ENCODE assay signal across 18 cellular contexts in genomic region chr10:71287456-71287855, GRCh38. TPM values are rescaled to one million over a fixed set of nuclear protein-coding genes. Genes with fewer than 3 reads are reported as not detected.
DNase-seq lines count a peak whose midpoint lies in the region; ATAC-seq, FAIRE-seq and TF ChIP-seq lines count a peak whose summit lies in the region.
"Had no signal": no experiment of that assay in that cellular context is flagged by ENCODE, and none has a peak within 500 bp of the region (broad histone marks: within the 10 kb centered on the region; RNA-seq: fewer than 3 reads in every experiment).

No MANE protein-coding gene starts in this region.

- TF ChIP-seq CTCF in right atrium auricular region (IDR thresholded peaks at IDR 0.05) (no peak), lower lobe of right lung (IDR thresholded peaks at IDR 0.05) (no peak), osteoblast (IDR thresholded peaks at IDR 0.05; ENCODE audit: extremely low read depth, low read depth, low read length) (no peak), HepG2 (CRISPR knock-in tag; IDR thresholded peaks at IDR 0.05) (no peak)

- no peaks in the 10 kb centered on the region for H3K9me3 ChIP-seq in right cardiac atrium (ENCODE audit: control insufficient read depth, low read length)
- H3K9me3 ChIP-seq in right atrium auricular region, result no peaks in the 10 kb centered on the region
- H3K9me3 ChIP-seq in lower lobe of right lung, result no peaks in the 10 kb centered on the region
- H3K9me3 ChIP-seq in osteoblast (ENCODE audit: low read depth, low read length), result no peaks in the 10 kb centered on the region
- H3K9me3 ChIP-seq in HepG2 (ENCODE audit: low read length), result no peaks in the 10 kb centered on the region
- H3K9me3 ChIP-seq: Caco-2, HAP-1 had no signal

- TF ChIP-seq RAD21 in HepG2 (CRISPR knock-in tag; IDR thresholded peaks at IDR 0.05), result no peak

- H3K4me3 ChIP-seq in right cardiac atrium (ENCODE audit: low read length) (no peak overlapping the region), right atrium auricular region (no peak overlapping the region), lower lobe of right lung (no peak overlapping the region), osteoblast (ENCODE audit: insufficient read depth, low read length) (no peak overlapping the region), HepG2 (replicated peaks in 1 of 3; ENCODE audit: insufficient read depth in 1 of 3, low read depth in 2 of 3, low read length in 3 of 3) (no peak overlapping the region)
- H3K4me3 ChIP-seq: HAP-1 had no signal

- TF ChIP-seq EP300 in HepG2 (IDR thresholded peaks at IDR 0.05; ENCODE audit: low read depth in 2 of 2, low read length in 2 of 2) (no peak), HepG2 (CRISPR knock-in tag; IDR thresholded peaks at IDR 0.05; ENCODE audit: borderline replicate concordance) (no peak)

- H3K27me3 ChIP-seq in right cardiac atrium (ENCODE audit: control insufficient read depth, insufficient read depth), result no peaks in the 10 kb centered on the region
- H3K27me3 ChIP-seq in right atrium auricular region, result no peaks in the 10 kb centered on the region
- H3K27me3 ChIP-seq in lower lobe of right lung (ENCODE audit: low read depth), result no peaks in the 10 kb centered on the region
- H3K27me3 ChIP-seq in osteoblast (ENCODE audit: insufficient read depth, low read length), result no peaks in the 10 kb centered on the region
- H3K27me3 ChIP-seq in HepG2 (ENCODE audit: control insufficient read depth in 1 of 2, insufficient read depth in 2 of 2, low read length in 2 of 2), result peaks cover 0 to 9% of the 10 kb centered on the region in 2 experiments; a peak in 3 of 5 replicates

- TF ChIP-seq POLR2A in HepG2 (IDR thresholded peaks at IDR 0.05; ENCODE audit: insufficient read depth in 1 of 2, low read depth in 2 of 2, low read length in 2 of 2), result no peak

- no TSS peak for BruUV-seq in HepG2 (replicated peaks; lab: Mats Ljungman, UMichigan)

- no peak overlapping the region for H2AFZ ChIP-seq in osteoblast (ENCODE audit: low read length)
- no peak overlapping the region for H2AFZ ChIP-seq in HepG2 (ENCODE audit: low read length)

- no peak overlapping the region for H3K9ac ChIP-seq in HepG2 (ENCODE audit: insufficient read depth, low read depth, low read length)

- no peak overlapping the region for H3K4me2 ChIP-seq in osteoblast (ENCODE audit: insufficient read depth, low read length)
- no peak overlapping the region for H3K4me2 ChIP-seq in HepG2 (ENCODE audit: low read depth, low read length)

- peaks cover 31% of the 10 kb centered on the region for H3K36me3 ChIP-seq in right atrium auricular region
- peaks cover 45% of the 10 kb centered on the region for H3K36me3 ChIP-seq in lower lobe of right lung
- peaks cover 39% of the 10 kb centered on the region for H3K36me3 ChIP-seq in osteoblast (ENCODE audit: insufficient read depth, low read length)
- H3K36me3 ChIP-seq in HepG2 (replicated peaks in 1 of 2; ENCODE audit: control insufficient read depth in 1 of 2, insufficient read depth in 2 of 2, low read length in 2 of 2), result no peaks in the 10 kb centered on the region
- H3K36me3 ChIP-seq: HAP-1 had no signal

- no peak for ATAC-seq in right cardiac atrium
- ATAC-seq in lower lobe of right lung, result no peak
- ATAC-seq in HepG2, result no peak
- ATAC-seq: CD8-positive, alpha-beta T cell had no signal

- H4K20me1 ChIP-seq in osteoblast (ENCODE audit: insufficient read depth, low read length) (peaks cover 18% of the 10 kb centered on the region), HepG2 (ENCODE audit: insufficient read depth, low read length) (no peaks in the 10 kb centered on the region)

- DNase-seq in right cardiac atrium, result peak; percentile 16 to 53 (median 37)
- no peak for DNase-seq in right atrium auricular region (ENCODE audit: low spot score)
- peak; percentile 44 for DNase-seq in lower lobe of right lung
- DNase-seq in osteoblast (ENCODE audit: insufficient read length, low spot score, missing footprints), result peak; percentile 43
- no peak for DNase-seq in HepG2 (ENCODE audit: low spot score)
- DNase-seq in NCI-H146 (lab: John Stamatoyannopoulos, UW), result no peak
- DNase-seq: Caco-2; CD4-positive, CD25-positive, alpha-beta regulatory T cell; CD8-positive, alpha-beta T cell; DMS153; DND-41; GOT3; HFFc6 had no signal

- H3K27ac ChIP-seq in right cardiac atrium (ENCODE audit: low read length), result no peak overlapping the region
- no peak overlapping the region for H3K27ac ChIP-seq in right atrium auricular region
- H3K27ac ChIP-seq in lower lobe of right lung, result no peak overlapping the region
- H3K27ac ChIP-seq in osteoblast (ENCODE audit: low read depth, low read length), result no peak overlapping the region
- no peak overlapping the region for H3K27ac ChIP-seq in HepG2 (ENCODE audit: extremely low read length, insufficient read depth, low read length)
- H3K27ac ChIP-seq: C4-2B had no signal

- in situ Hi-C loops in HepG2 (cut with HindIII; ENCODE audit: extremely low pct_ligation_motif_present, low pct_unique_long_range_greater_than_20kb), result loop anchor here (5.0 kb wide), 1 partner anchor 380 kb away; no protein-coding TSS in a partner anchor

- CTCF ChIA-PET in HepG2 (lab: Yijun Ruan, JAX; ENCODE audit: low intra/inter-chr PET ratio, low total read pairs), result no interaction called here

- intact Hi-C loops in right cardiac atrium (cut with DNase I), result loop anchor here in 2 of 4 donors (5.0 to 10.0 kb wide), 2 partner anchors 80 to 363 kb away; no protein-coding TSS in a partner anchor
- intact Hi-C loops in lower lobe of right lung (cut with DNase I), result no loop called here
- intact Hi-C loops in HepG2 (cut with micrococcal nuclease; ENCODE audit: unreplicated experiment), result no loop called here

- WGBS in right cardiac atrium, result 88% methylated on average over 14 of the region's 14 CpGs
- 0% methylated on average over 1 of the region's 14 CpGs for WGBS in HepG2 (ENCODE audit: low lambda C conversion rate)

- POLR2A ChIA-PET in HepG2 (lab: Yijun Ruan, JAX), result no interaction called here

- FAIRE-seq in HepG2 (lab: Jason Lieb, UNC), result no peak
- FAIRE-seq: G401.6, GM12892, H54 had no signal

- H3K4me1 ChIP-seq in right cardiac atrium (ENCODE audit: control insufficient read depth, insufficient read depth, low read length) (no peaks in the 10 kb centered on the region), right atrium auricular region (no peaks in the 10 kb centered on the region), lower lobe of right lung (no peaks in the 10 kb centered on the region), osteoblast (ENCODE audit: insufficient read depth, low read length) (peaks cover 3% of the 10 kb centered on the region), HepG2 (ENCODE audit: insufficient read depth, low read length) (peaks cover 16% of the 10 kb centered on the region)
- H3K4me1 ChIP-seq: HAP-1 had no signal

- no peaks in the 10 kb centered on the region for H3K79me2 ChIP-seq in osteoblast (ENCODE audit: insufficient read depth, low read length)
- H3K79me2 ChIP-seq in HepG2 (ENCODE audit: insufficient read depth, low read length), result no peaks in the 10 kb centered on the region

TF ChIP-seq in HepG2, 621 proteins besides CTCF, POLR2A, EP300 and RAD21 (continues in another document):
- TF ChIP-seq ZNF329 (CRISPR knock-in tag; IDR thresholded peaks at IDR 0.05; ENCODE audit: low read depth), result no peak
- TF ChIP-seq PTBP1 (IDR thresholded peaks at IDR 0.05; ENCODE audit: low read depth, low read length, poor library complexity, severe bottlenecking), result no peak
- no peak for TF ChIP-seq ATF2 (CRISPR knock-in tag; IDR thresholded peaks at IDR 0.05)
- no peak for TF ChIP-seq ZZZ3 (CRISPR knock-in tag; IDR thresholded peaks at IDR 0.05; ENCODE audit: borderline replicate concordance)
- no peak for TF ChIP-seq HDAC1 (CRISPR knock-in tag; IDR thresholded peaks at IDR 0.05)
- no peak for TF ChIP-seq ZNF564 (CRISPR knock-in tag; IDR thresholded peaks at IDR 0.05)

RNA-seq across cellular contexts. Expression of gene SLC29A3, which starts 31.6 kb away (rescaled TPM):
- total RNA-seq in right cardiac atrium, result 1 to 10 TPM; 2.2 to 2.7 (median 2.4) TPM
- 1.4 TPM for polyA plus RNA-seq in right cardiac atrium
- total RNA-seq in right atrium auricular region, result 1 to 10 TPM; 1.8 to 2.9 TPM
- 13.2 TPM for total RNA-seq in lower lobe of right lung
- total RNA-seq in osteoblast, result 2.5 and 3.8 TPM in 2 replicates
- 5.3 and 8.6 TPM in 2 replicates for total RNA-seq in HepG2 (2016; rRNA removed; fragmentation: Illumina TruSeq; extraction: Trizol)
- 3.3 and 4.1 TPM in 2 replicates for total RNA-seq in HepG2 (2016; cell fraction: cytosol; rRNA removed; fragmentation: Illumina TruSeq; extraction: Trizol; ENCODE audit: low read depth)
- 5.0 and 9.4 TPM in 2 replicates for total RNA-seq in HepG2 (2016; cell fraction: insoluble cytoplasmic fraction; rRNA removed; fragmentation: Illumina TruSeq; extraction: Trizol)
- total RNA-seq in HepG2 (2016; cell fraction: membrane; rRNA removed; fragmentation: Illumina TruSeq; extraction: Trizol), result 6.3 and 7.6 TPM in 2 replicates
- total RNA-seq in HepG2 (2016; cell fraction: nucleus; rRNA removed; fragmentation: Illumina TruSeq; extraction: Trizol), result 9.6 and 10.1 TPM in 2 replicates
- polyA plus RNA-seq in HepG2 (2011; rRNA removed), result 11.8 and 14.4 TPM in 2 replicates
- 11.4 and 13.2 TPM in 2 replicates for polyA plus RNA-seq in HepG2 (2011; cell fraction: cytosol; rRNA removed)
- polyA plus RNA-seq in HepG2 (2011; cell fraction: nucleus; rRNA removed), result 10.9 and 11.3 TPM in 2 replicates
- polyA plus RNA-seq in HepG2 (2012), result 13.5 and 17.5 TPM in 2 replicates
- 5.1 and 5.8 TPM in 2 replicates for polyA plus RNA-seq in HepG2 (2016; cell fraction: cytosol; fragmentation: Illumina TruSeq; extraction: Trizol; ENCODE audit: low read depth)
- polyA plus RNA-seq in HepG2 (2016; cell fraction: insoluble cytoplasmic fraction; fragmentation: Illumina TruSeq; extraction: Trizol; ENCODE audit: low read depth), result 6.5 and 10.2 TPM in 2 replicates
- polyA plus RNA-seq in HepG2 (2016; cell fraction: membrane; fragmentation: Illumina TruSeq; extraction: Trizol; ENCODE audit: low read depth), result 8.9 and 9.6 TPM in 2 replicates
- 19.0 and 21.6 TPM in 2 replicates for polyA plus RNA-seq in HepG2 (2016; cell fraction: nucleus; fragmentation: Illumina TruSeq; extraction: Trizol; ENCODE audit: insufficient read depth, low read depth)
- polyA minus RNA-seq in HepG2 (2011; rRNA and poly(A)+ RNA removed; ENCODE audit: low replicate concordance), result 18.5 and 33.8 TPM in 2 replicates
- polyA minus RNA-seq in HepG2 (2011; cell fraction: cytosol; rRNA and poly(A)+ RNA removed), result 8.6 and 10.2 TPM in 2 replicates
- polyA minus RNA-seq in HepG2 (2011; cell fraction: nucleus; rRNA and poly(A)+ RNA removed), result 11.1 and 12.4 TPM in 2 replicates

Comparison
In these comparisons a context has a peak if more than half of its experiments do, and no peak if none do; other contexts are left out.
1. DNase-seq: peak in right cardiac atrium (3 of 3), lower lobe of right lung (single experiment) and osteoblast (single experiment); none in right atrium auricular region (single experiment), HepG2 (single experiment) and NCI-H146 (single experiment).